Comparison of ENCODE assay signal across 1 cellular context in the genomic region with DNA sequence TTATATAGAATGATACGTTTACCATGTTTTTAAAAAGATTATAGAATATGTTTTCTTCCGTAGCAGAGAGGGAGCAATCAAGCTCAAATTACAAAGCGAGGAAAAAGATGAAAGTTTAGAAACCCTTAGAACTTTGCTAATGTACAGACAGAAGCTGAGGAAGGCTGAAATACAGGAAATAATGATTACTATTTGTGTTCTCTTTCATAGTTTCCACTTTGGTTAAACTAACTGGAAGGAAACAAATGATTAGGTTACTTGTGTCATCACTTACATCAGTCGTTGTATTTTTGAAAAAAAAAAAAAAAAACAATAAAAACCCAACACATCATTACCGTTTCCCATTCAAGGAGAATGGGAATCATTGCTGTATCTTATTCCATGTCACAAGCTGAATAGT.
TF ChIP-seq lines count a peak whose summit lies in the region.

No MANE protein-coding gene starts in this region.

TF ChIP-seq in GM23338, 12 proteins besides CTCF, POLR2A, EP300 and RAD21 (continued from another document):
- TF ChIP-seq, protein P1, sequence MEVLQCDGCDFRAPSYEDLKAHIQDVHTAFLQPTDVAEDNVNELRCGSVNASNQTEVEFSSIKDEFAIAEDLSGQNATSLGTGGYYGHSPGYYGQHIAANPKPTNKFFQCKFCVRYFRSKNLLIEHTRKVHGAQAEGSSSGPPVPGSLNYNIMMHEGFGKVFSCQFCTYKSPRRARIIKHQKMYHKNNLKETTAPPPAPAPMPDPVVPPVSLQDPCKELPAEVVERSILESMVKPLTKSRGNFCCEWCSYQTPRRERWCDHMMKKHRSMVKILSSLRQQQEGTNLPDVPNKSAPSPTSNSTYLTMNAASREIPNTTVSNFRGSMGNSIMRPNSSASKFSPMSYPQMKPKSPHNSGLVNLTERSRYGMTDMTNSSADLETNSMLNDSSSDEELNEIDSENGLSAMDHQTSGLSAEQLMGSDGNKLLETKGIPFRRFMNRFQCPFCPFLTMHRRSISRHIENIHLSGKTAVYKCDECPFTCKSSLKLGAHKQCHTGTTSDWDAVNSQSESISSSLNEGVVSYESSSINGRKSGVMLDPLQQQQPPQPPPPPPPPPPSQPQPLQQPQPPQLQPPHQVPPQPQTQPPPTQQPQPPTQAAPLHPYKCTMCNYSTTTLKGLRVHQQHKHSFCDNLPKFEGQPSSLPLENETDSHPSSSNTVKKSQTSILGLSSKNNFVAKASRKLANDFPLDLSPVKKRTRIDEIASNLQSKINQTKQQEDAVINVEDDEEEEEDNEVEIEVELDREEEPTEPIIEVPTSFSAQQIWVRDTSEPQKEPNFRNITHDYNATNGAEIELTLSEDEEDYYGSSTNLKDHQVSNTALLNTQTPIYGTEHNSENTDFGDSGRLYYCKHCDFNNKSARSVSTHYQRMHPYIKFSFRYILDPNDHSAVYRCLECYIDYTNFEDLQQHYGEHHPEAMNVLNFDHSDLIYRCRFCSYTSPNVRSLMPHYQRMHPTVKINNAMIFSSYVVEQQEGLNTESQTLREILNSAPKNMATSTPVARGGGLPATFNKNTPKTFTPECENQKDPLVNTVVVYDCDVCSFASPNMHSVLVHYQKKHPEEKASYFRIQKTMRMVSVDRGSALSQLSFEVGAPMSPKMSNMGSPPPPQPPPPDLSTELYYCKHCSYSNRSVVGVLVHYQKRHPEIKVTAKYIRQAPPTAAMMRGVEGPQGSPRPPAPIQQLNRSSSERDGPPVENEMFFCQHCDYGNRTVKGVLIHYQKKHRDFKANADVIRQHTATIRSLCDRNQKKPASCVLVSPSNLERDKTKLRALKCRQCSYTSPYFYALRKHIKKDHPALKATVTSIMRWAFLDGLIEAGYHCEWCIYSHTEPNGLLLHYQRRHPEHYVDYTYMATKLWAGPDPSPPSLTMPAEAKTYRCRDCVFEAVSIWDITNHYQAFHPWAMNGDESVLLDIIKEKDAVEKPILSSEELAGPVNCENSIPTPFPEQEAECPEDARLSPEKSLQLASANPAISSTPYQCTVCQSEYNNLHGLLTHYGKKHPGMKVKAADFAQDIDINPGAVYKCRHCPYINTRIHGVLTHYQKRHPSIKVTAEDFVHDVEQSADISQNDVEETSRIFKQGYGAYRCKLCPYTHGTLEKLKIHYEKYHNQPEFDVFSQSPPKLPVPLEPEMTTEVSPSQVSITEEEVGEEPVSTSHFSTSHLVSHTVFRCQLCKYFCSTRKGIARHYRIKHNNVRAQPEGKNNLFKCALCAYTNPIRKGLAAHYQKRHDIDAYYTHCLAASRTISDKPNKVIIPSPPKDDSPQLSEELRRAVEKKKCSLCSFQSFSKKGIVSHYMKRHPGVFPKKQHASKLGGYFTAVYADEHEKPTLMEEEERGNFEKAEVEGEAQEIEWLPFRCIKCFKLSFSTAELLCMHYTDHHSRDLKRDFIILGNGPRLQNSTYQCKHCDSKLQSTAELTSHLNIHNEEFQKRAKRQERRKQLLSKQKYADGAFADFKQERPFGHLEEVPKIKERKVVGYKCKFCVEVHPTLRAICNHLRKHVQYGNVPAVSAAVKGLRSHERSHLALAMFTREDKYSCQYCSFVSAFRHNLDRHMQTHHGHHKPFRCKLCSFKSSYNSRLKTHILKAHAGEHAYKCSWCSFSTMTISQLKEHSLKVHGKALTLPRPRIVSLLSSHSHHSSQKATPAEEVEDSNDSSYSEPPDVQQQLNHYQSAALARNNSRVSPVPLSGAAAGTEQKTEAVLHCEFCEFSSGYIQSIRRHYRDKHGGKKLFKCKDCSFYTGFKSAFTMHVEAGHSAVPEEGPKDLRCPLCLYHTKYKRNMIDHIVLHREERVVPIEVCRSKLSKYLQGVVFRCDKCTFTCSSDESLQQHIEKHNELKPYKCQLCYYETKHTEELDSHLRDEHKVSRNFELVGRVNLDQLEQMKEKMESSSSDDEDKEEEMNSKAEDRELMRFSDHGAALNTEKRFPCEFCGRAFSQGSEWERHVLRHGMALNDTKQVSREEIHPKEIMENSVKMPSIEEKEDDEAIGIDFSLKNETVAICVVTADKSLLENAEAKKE (CRISPR knock-in tag; IDR thresholded peaks at IDR 0.05): no peak
- TF ChIP-seq, protein P2, sequence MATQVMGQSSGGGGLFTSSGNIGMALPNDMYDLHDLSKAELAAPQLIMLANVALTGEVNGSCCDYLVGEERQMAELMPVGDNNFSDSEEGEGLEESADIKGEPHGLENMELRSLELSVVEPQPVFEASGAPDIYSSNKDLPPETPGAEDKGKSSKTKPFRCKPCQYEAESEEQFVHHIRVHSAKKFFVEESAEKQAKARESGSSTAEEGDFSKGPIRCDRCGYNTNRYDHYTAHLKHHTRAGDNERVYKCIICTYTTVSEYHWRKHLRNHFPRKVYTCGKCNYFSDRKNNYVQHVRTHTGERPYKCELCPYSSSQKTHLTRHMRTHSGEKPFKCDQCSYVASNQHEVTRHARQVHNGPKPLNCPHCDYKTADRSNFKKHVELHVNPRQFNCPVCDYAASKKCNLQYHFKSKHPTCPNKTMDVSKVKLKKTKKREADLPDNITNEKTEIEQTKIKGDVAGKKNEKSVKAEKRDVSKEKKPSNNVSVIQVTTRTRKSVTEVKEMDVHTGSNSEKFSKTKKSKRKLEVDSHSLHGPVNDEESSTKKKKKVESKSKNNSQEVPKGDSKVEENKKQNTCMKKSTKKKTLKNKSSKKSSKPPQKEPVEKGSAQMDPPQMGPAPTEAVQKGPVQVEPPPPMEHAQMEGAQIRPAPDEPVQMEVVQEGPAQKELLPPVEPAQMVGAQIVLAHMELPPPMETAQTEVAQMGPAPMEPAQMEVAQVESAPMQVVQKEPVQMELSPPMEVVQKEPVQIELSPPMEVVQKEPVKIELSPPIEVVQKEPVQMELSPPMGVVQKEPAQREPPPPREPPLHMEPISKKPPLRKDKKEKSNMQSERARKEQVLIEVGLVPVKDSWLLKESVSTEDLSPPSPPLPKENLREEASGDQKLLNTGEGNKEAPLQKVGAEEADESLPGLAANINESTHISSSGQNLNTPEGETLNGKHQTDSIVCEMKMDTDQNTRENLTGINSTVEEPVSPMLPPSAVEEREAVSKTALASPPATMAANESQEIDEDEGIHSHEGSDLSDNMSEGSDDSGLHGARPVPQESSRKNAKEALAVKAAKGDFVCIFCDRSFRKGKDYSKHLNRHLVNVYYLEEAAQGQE (IDR thresholded peaks at IDR 0.05; ENCODE audit: unreplicated experiment): no peak
- TF ChIP-seq POLR2AphosphoS5 (IDR thresholded peaks at IDR 0.05; ENCODE audit: low read depth) (no peak), STAT1 (IDR thresholded peaks at IDR 0.05; ENCODE audit: unreplicated experiment) (no peak), EZH2 (IDR thresholded peaks at IDR 0.05; ENCODE audit: low read depth, unreplicated experiment) (no peak), ZNF331 (CRISPR knock-in tag; IDR thresholded peaks at IDR 0.05; ENCODE audit: low read depth) (no peak), JUNB (IDR thresholded peaks at IDR 0.05; ENCODE audit: unreplicated experiment) (no peak)
TF ChIP-seq in GM23338: peak in this region for 0.
